Comparison of ENCODE assay signal across 18 cellular contexts in the genomic region with DNA sequence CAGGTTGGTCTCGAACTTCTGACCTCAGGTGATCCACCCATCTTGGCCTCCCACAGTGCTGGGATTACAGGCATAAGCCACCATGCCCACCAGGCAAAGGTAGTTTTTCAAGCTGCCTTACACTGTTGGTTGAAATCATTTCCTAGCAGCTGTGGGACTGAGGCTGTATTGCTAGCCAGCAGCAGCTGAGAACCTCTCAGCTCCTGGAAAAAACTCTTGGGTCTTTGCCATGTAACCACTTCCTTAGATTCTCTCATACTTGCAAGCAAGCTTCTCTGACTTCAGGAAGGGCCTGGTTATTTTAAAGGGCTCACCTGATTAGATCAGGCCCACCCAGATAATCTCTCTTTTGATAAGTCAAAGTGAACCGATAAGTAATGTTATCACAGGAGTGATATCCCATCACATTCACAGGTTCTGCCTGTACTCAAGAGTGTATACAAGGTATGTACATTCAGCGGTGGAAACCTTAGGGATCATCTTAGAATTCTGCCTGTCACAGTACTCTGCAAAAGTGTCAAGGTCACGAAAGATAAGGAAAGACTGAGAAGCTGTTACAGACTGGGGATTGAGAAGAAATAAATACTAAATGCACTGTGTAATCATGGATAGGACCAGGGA. TPM values are rescaled to one million over a fixed set of nuclear protein-coding genes. Genes with fewer than 3 reads are reported as not detected.
DNase-seq lines count a peak whose midpoint lies in the region; ATAC-seq and TF ChIP-seq lines count a peak whose summit lies in the region.
"Had no signal": no experiment of that assay in that cellular context is flagged by ENCODE, and none has a peak within 500 bp of the region (broad histone marks: within the 10 kb centered on the region; RNA-seq: fewer than 3 reads in every experiment).

No MANE protein-coding gene starts in this region.

- peaks cover 56% of the 10 kb centered on the region for H3K4me1 Mint-ChIP-seq in CD14-positive monocyte

- no peak overlapping the region for H3K4me3 Mint-ChIP-seq in CD14-positive monocyte
- H3K4me3 Mint-ChIP-seq: activated naive CD8-positive, alpha-beta T cell treated with anti-CD3 and anti-CD28 coated beads for 36 hours; stimulated activated naive CD8-positive, alpha-beta T cell treated with anti-CD3 and anti-CD28 coated beads, Interleukin-15, Interleukin-2, amounts not matched to agents 100 ng/mL and 50 ng/mL, for 24 hours had no signal

- H3K4me1 ChIP-seq in left lung: peaks cover 8 to 29% of the 10 kb centered on the region in 2 donors

- no peaks in the 10 kb centered on the region for H3K27me3 Mint-ChIP-seq in CD14-positive monocyte (ENCODE audit: low read depth in 3 of 3)
- H3K27me3 Mint-ChIP-seq: activated naive CD8-positive, alpha-beta T cell treated with anti-CD3 and anti-CD28 coated beads for 36 hours; stimulated activated naive CD8-positive, alpha-beta T cell treated with anti-CD3 and anti-CD28 coated beads, Interleukin-15, Interleukin-2, amounts not matched to agents 100 ng/mL and 50 ng/mL, for 24 hours had no signal

- no peaks in the 10 kb centered on the region for H3K9me3 Mint-ChIP-seq in CD14-positive monocyte
- H3K9me3 Mint-ChIP-seq: activated naive CD8-positive, alpha-beta T cell treated with anti-CD3 and anti-CD28 coated beads for 36 hours; stimulated activated naive CD8-positive, alpha-beta T cell treated with anti-CD3 and anti-CD28 coated beads, Interleukin-15, Interleukin-2, amounts not matched to agents 100 ng/mL and 50 ng/mL, for 24 hours had no signal

- no peaks in the 10 kb centered on the region for H3K27me3 ChIP-seq in left lung

- no peaks in the 10 kb centered on the region for H3K9me3 ChIP-seq in left lung

- intact Hi-C loops in CD14-positive monocyte (cut with micrococcal nuclease): no loop called here
- intact Hi-C loops in left lung (cut with DNase I): no loop called here
- intact Hi-C loops in posterior vena cava (cut with DNase I): no loop called here

- peak; percentile 74 for ATAC-seq in left lung
- ATAC-seq in HG02642 (IDR thresholded peaks at IDR 0.05; ENCODE audit: poor library complexity, unreplicated experiment): no peak
- no peak for ATAC-seq in HG03025 (IDR thresholded peaks at IDR 0.05; ENCODE audit: low FRiP score, unreplicated experiment)
- ATAC-seq: activated CD4-positive, CD25-positive, alpha-beta regulatory T cell treated with anti-CD3 and anti-CD28 coated beads, Interleukin-2, amount 50 U/mL, for 24 hours had no signal

- DNase-seq in CD14-positive monocyte (ENCODE audit: low spot score): no peak
- peak; percentile 55 for DNase-seq in Jurkat, Clone E6-1 (ENCODE audit: low read depth, low spot score)
- DNase-seq in astrocyte of the spinal cord (ENCODE audit: low read depth, low spot score): peak; percentile 46
- DNase-seq in left lung: no peak
- no peak for DNase-seq in NCI-H526 (lab: John Stamatoyannopoulos, UW)
- DNase-seq in posterior vena cava (ENCODE audit: low spot score): no peak
- DNase-seq: activated naive CD8-positive, alpha-beta T cell treated with anti-CD3 and anti-CD28 coated beads for 36 hours; activated T-cell treated with anti-CD3 and anti-CD28 coated beads for 4 hours; cerebellar nuclear complex; H7; NCI-H2029 treated with DMSO at 0.1 percent for 48 hours; NCI-H526 treated with DMSO at 0.1 percent for 48 hours; PC-9 had no signal

- no peak overlapping the region for H3K27ac ChIP-seq in left lung
- H3K27ac ChIP-seq: PC-9 had no signal

- no peak for TF ChIP-seq CTCF in CD14-positive monocyte (IDR thresholded peaks at IDR 0.05)
- no peak for TF ChIP-seq CTCF in astrocyte of the spinal cord (IDR thresholded peaks at IDR 0.05; ENCODE audit: low read depth, low read length)
- TF ChIP-seq CTCF in left lung (IDR thresholded peaks at IDR 0.05): no peak

- H3K36me3 ChIP-seq in left lung: no peaks in the 10 kb centered on the region

- H3K27ac Mint-ChIP-seq in CD14-positive monocyte: peak overlapping the region in 5 of 7 donors; percentile 30 to 78 (median 75)
- H3K27ac Mint-ChIP-seq: activated naive CD8-positive, alpha-beta T cell treated with anti-CD3 and anti-CD28 coated beads for 36 hours; stimulated activated naive CD8-positive, alpha-beta T cell treated with anti-CD3 and anti-CD28 coated beads, Interleukin-15, Interleukin-2, amounts not matched to agents 100 ng/mL and 50 ng/mL, for 24 hours had no signal

- in situ Hi-C loops in astrocyte of the spinal cord (cut with HindIII; ENCODE audit: low sequenced_read_pairs): no loop called here

- no peaks in the 10 kb centered on the region for H3K36me3 Mint-ChIP-seq in CD14-positive monocyte
- H3K36me3 Mint-ChIP-seq: activated naive CD8-positive, alpha-beta T cell treated with anti-CD3 and anti-CD28 coated beads for 36 hours had no signal

- H3K4me3 ChIP-seq in Jurkat, Clone E6-1 (ENCODE audit: low read length): no peak overlapping the region
- H3K4me3 ChIP-seq in astrocyte of the spinal cord (ENCODE audit: low read depth, low read length) (no peak overlapping the region), left lung (no peak overlapping the region)
- H3K4me3 ChIP-seq: lung, PC-9 had no signal

RNA-seq across cellular contexts. Expression of a gene that starts 7.4 kb away (rescaled TPM):
- polyA plus RNA-seq in CD14-positive monocyte: 10 to 100 TPM; 15.8 to 17.7 TPM
- polyA plus RNA-seq in Jurkat, Clone E6-1 (2012; ENCODE audit: insufficient read depth, insufficient read length): 40.5 TPM
- total RNA-seq in left lung (10 to 100 TPM; 28.2 to 36.6 TPM), posterior vena cava (10 to 100 TPM; 18.1 to 19.4 TPM)

Comparison
In these comparisons a context has a peak if more than half of its experiments do, and no peak if none do; other contexts are left out.
1. DNase-seq: peak in Jurkat, Clone E6-1 (single experiment) and astrocyte of the spinal cord (single experiment); none in CD14-positive monocyte (single experiment), left lung (0 of 2), NCI-H526 (0 of 2) and posterior vena cava (single experiment).